In genomic region chr7:56048763-56049162, GRCh38 we compare ENCODE assay signal across 8 cellular contexts. TPM values are rescaled to one million over a fixed set of nuclear protein-coding genes. Genes with fewer than 3 reads are reported as not detected.
DNase-seq lines count a peak whose midpoint lies in the region; ATAC-seq and TF ChIP-seq lines count a peak whose summit lies in the region.
"Not testable (repeated sequence)": the region's sequence is repeated elsewhere in the genome, so short reads cannot be mapped to it uniquely, and the experiment has no call there.

No MANE protein-coding gene starts in this region.

- H3K9me3 ChIP-seq in PC-3 (ENCODE audit: low read length); esophagus muscularis mucosa; spleen: not testable (repeated sequence)

- H3F3A ChIP-seq in PC-3 (ENCODE audit: low read length, unreplicated experiment) = not testable (repeated sequence)

- not testable (repeated sequence) for H3K9me2 ChIP-seq in PC-3 (replicated peaks; ENCODE audit: low read length)

- H3K4me3 ChIP-seq in PC-3 (ENCODE audit: low read length); esophagus muscularis mucosa; spleen: not testable (repeated sequence)

- intact Hi-C loops in PC-3 (cut with micrococcal nuclease); activated CD8-positive, alpha-beta T cell treated with anti-CD3 and anti-CD28 coated beads for 36 hours (cut with micrococcal nuclease); esophagus muscularis mucosa (cut with DNase I); spleen (cut with DNase I; ENCODE audit: low total_unique reads): not testable (repeated sequence)

- DNase-seq in DMS153 (lab: John Stamatoyannopoulos, UW) (peak; percentile 30), HT-29 (ENCODE audit: low spot score) (peak; percentile 78), NCI-H2171 (lab: John Stamatoyannopoulos, UW) (peak; percentile 28), PC-3 (peak; percentile 20), mesenteric fat pad (ENCODE audit: low spot score) (peak; percentile 47), spleen (peak; percentile 43)
- DNase-seq in activated CD8-positive, alpha-beta T cell treated with anti-CD3 and anti-CD28 coated beads for 36 hours; esophagus muscularis mucosa (ENCODE audit: extremely low spot score): not testable (repeated sequence)

- not testable (repeated sequence) for TF ChIP-seq EP300 in esophagus muscularis mucosa (IDR thresholded peaks at IDR 0.05)

- WGBS in esophagus muscularis mucosa = 61% methylated on average over 8 of the region's 8 CpGs
- 72 to 83% (median 78%) methylated on average over 8 of the region's 8 CpGs for WGBS in spleen, 5 donors

- H3K36me3 ChIP-seq in PC-3 (ENCODE audit: low read depth, low read length) = peaks cover 16% of the 10 kb centered on the region
- H3K36me3 ChIP-seq in esophagus muscularis mucosa = peaks cover 0 to 11% (median 10%) of the 10 kb centered on the region in 4 donors
- peaks cover 0 to 14% (median 8%) of the 10 kb centered on the region in 6 donors for H3K36me3 ChIP-seq in spleen

- H3K4me1 Mint-ChIP-seq in activated CD8-positive, alpha-beta T cell treated with anti-CD3 and anti-CD28 coated beads for 36 hours (ENCODE audit: low read depth) = peaks cover 25% of the 10 kb centered on the region

- H3K9ac ChIP-seq in PC-3 (ENCODE audit: low read length) = not testable (repeated sequence)

- not testable (repeated sequence) for H3K9me3 Mint-ChIP-seq in activated CD8-positive, alpha-beta T cell treated with anti-CD3 and anti-CD28 coated beads for 36 hours

- H3K27me3 Mint-ChIP-seq in activated CD8-positive, alpha-beta T cell treated with anti-CD3 and anti-CD28 coated beads for 36 hours = not testable (repeated sequence)

- H4K20me1 ChIP-seq in PC-3 (ENCODE audit: low read length) = peaks cover 11% of the 10 kb centered on the region; the same call in 1 of the 2 replicates

- H3K4me2 ChIP-seq in PC-3 (ENCODE audit: low read length) = 0 out of 2 replicates have a peak overlapping the region, but pooled peaks have one; percentile 10

- BruUV-seq in PC-3 (replicated peaks; lab: Mats Ljungman, UMichigan) = not testable (repeated sequence)

- not testable (repeated sequence) for H3K4me3 Mint-ChIP-seq in activated CD8-positive, alpha-beta T cell treated with anti-CD3 and anti-CD28 coated beads for 36 hours

- peaks cover 18% of the 10 kb centered on the region for H3K4me1 ChIP-seq in PC-3 (ENCODE audit: insufficient read depth, low read length)
- peaks cover 26 to 71% (median 63%) of the 10 kb centered on the region in 4 donors for H3K4me1 ChIP-seq in esophagus muscularis mucosa
- peaks cover 12 to 47% (median 34%) of the 10 kb centered on the region in 6 donors for H3K4me1 ChIP-seq in spleen

- peaks cover 53% of the 10 kb centered on the region for H3K79me2 ChIP-seq in PC-3 (ENCODE audit: low read length)

- ATAC-seq in PC-3; activated CD8-positive, alpha-beta T cell treated with anti-CD3 and anti-CD28 coated beads for 36 hours: not testable (repeated sequence)

- not testable (repeated sequence) for TF ChIP-seq CTCF in PC-3 (conservative IDR thresholded peaks at IDR 0.05; ENCODE audit: low read depth, low read length); activated CD8-positive, alpha-beta T cell treated with anti-CD3 and anti-CD28 coated beads for 36 hours (IDR thresholded peaks at IDR 0.05); esophagus muscularis mucosa (IDR thresholded peaks at IDR 0.05); spleen (IDR thresholded peaks at IDR 0.05 in 8 of 11, conservative IDR thresholded peaks at IDR 0.05 in 3 of 11)

- H2AFZ ChIP-seq in PC-3 (ENCODE audit: low read length) = not testable (repeated sequence)

- not testable (repeated sequence) for TF ChIP-seq POLR2A in esophagus muscularis mucosa (IDR thresholded peaks at IDR 0.05; ENCODE audit: low read depth); spleen (IDR thresholded peaks at IDR 0.05)

- H3K27ac Mint-ChIP-seq in activated CD8-positive, alpha-beta T cell treated with anti-CD3 and anti-CD28 coated beads for 36 hours = peak overlapping the region; percentile 1

- peaks cover 24% of the 10 kb centered on the region for H3K36me3 Mint-ChIP-seq in activated CD8-positive, alpha-beta T cell treated with anti-CD3 and anti-CD28 coated beads for 36 hours (ENCODE audit: low read depth)

- not testable (repeated sequence) for H3K27me3 ChIP-seq in PC-3 (ENCODE audit: low read length); esophagus muscularis mucosa; spleen (replicated peaks in 1 of 7)

- not testable (repeated sequence) for H3K27ac ChIP-seq in PC-3 (ENCODE audit: low read length)
- H3K27ac ChIP-seq in esophagus muscularis mucosa (replicated peaks in 1 of 4) (peak overlapping the region; percentile 31 to 99 (median 76)), spleen (peak overlapping the region in 3 of 8 donors; percentile 15 to 30 (median 26))

- POLR2A ChIA-PET in PC-3 (lab: Charles Lee; ENCODE audit: unreplicated experiment); activated CD8-positive, alpha-beta T cell treated with anti-CD3 and anti-CD28 coated beads for 36 hours (lab: Charles Lee): not testable (repeated sequence)

- CTCF ChIA-PET in PC-3 (lab: Charles Lee); activated CD8-positive, alpha-beta T cell treated with anti-CD3 and anti-CD28 coated beads for 36 hours (lab: Charles Lee): not testable (repeated sequence)

RNA-seq across cellular contexts. Expression of gene PSPH, which starts 2.5 kb away (rescaled TPM):
- 126 and 130 TPM in 2 replicates for total RNA-seq in HT-29 (2014; rRNA removed; shearing (Covaris generic))
- 54.0 and 66.3 TPM in 2 replicates for total RNA-seq in PC-3 (2014; rRNA removed)
- 10 to 100 TPM; 31.2 to 33.8 TPM for total RNA-seq in activated CD8-positive, alpha-beta T cell treated with anti-CD3 and anti-CD28 coated beads for 36 hours
- total RNA-seq in esophagus muscularis mucosa = 10 to 100 TPM in 3 of 4 donors, 1 to 10 TPM in 1; 9.1 to 15.9 (median 13.1) TPM
- 7.5 TPM for total RNA-seq in mesenteric fat pad
- 10 to 100 TPM in 2 of 7 donors, 1 to 10 TPM in 5; 5.0 to 11.3 (median 7.3) TPM for total RNA-seq in spleen
- 1 to 10 TPM; 2.2 to 8.4 (median 4.8) TPM for polyA plus RNA-seq in spleen

RNA-seq across cellular contexts. Expression of gene CCT6A, which starts 2.8 kb away (rescaled TPM):
- 278 and 294 TPM in 2 replicates for total RNA-seq in HT-29 (2014; rRNA removed; shearing (Covaris generic))
- 316 and 338 TPM in 2 replicates for total RNA-seq in PC-3 (2014; rRNA removed)
- 100 to 1,000 TPM; 231 to 239 TPM for total RNA-seq in activated CD8-positive, alpha-beta T cell treated with anti-CD3 and anti-CD28 coated beads for 36 hours
- total RNA-seq in esophagus muscularis mucosa = 100 to 1,000 TPM in 1 of 4 donors, 10 to 100 TPM in 3; 86.6 to 104 (median 87.9) TPM
- total RNA-seq in mesenteric fat pad = 99.8 TPM
- 100 to 1,000 TPM in 1 of 7 donors, 10 to 100 TPM in 6; 71.5 to 107 (median 84.9) TPM for total RNA-seq in spleen
- polyA plus RNA-seq in spleen = 100 to 1,000 TPM; 113 to 139 (median 133) TPM

RNA-seq across cellular contexts. Expression of gene SUMF2, which starts 15.3 kb away (rescaled TPM):
- 142 and 147 TPM in 2 replicates for total RNA-seq in HT-29 (2014; rRNA removed; shearing (Covaris generic))
- total RNA-seq in PC-3 (2014; rRNA removed) (57.4 and 65.6 TPM in 2 replicates), esophagus muscularis mucosa (10 to 100 TPM; 71.4 to 93.2 (median 80.8) TPM), mesenteric fat pad (106 TPM), spleen (100 to 1,000 TPM in 6 of 7 donors, 10 to 100 TPM in 1; 96.5 to 145 (median 132) TPM)
- 100 to 1,000 TPM; 140 to 141 TPM for total RNA-seq in activated CD8-positive, alpha-beta T cell treated with anti-CD3 and anti-CD28 coated beads for 36 hours
- polyA plus RNA-seq in spleen = 10 to 100 TPM; 57.1 to 81.3 (median 60.4) TPM

RNA-seq across cellular contexts. Expression of gene PHKG1, which starts 44.0 kb away (rescaled TPM):
- total RNA-seq in HT-29 (2014; rRNA removed; shearing (Covaris generic)) = 1.5 and 1.7 TPM in 2 replicates
- total RNA-seq in PC-3 (2014; rRNA removed) = 0.75 and 1.3 TPM in 2 replicates
- total RNA-seq in activated CD8-positive, alpha-beta T cell treated with anti-CD3 and anti-CD28 coated beads for 36 hours = 1 to 10 TPM; 2.9 to 3.0 TPM
- 1 to 10 TPM in 2 of 4 donors, under 1 TPM in 2; 0.26 to 1.7 (median 0.94) TPM for total RNA-seq in esophagus muscularis mucosa
- 2.8 TPM for total RNA-seq in mesenteric fat pad
- total RNA-seq in spleen = 1 to 10 TPM in 6 of 7 donors, not detected in 1; 1.0 to 3.4 (median 1.8) TPM
- 1 to 10 TPM in 1 of 3 donors, under 1 TPM in 2; 0.86 to 1.2 (median 0.93) TPM for polyA plus RNA-seq in spleen

RNA-seq across cellular contexts. Expression of gene CHCHD2, which starts 57.5 kb away (rescaled TPM):
- 856 and 1,027 TPM in 2 replicates for total RNA-seq in HT-29 (2014; rRNA removed; shearing (Covaris generic))
- total RNA-seq in PC-3 (2014; rRNA removed) = 499 and 578 TPM in 2 replicates
- 100 to 1,000 TPM; 726 to 748 TPM for total RNA-seq in activated CD8-positive, alpha-beta T cell treated with anti-CD3 and anti-CD28 coated beads for 36 hours
- total RNA-seq in esophagus muscularis mucosa = 100 to 1,000 TPM; 212 to 416 (median 327) TPM
- 249 TPM for total RNA-seq in mesenteric fat pad
- 100 to 1,000 TPM; 192 to 371 (median 228) TPM for total RNA-seq in spleen
- polyA plus RNA-seq in spleen = 100 to 1,000 TPM; 265 to 476 (median 453) TPM
